Comparison of ENCODE assay signal across 8 cellular contexts in genomic region chr10:17229717-17229966, GRCh38. TPM values are rescaled to one million over a fixed set of nuclear protein-coding genes. Genes with fewer than 3 reads are reported as not detected.
A peak's percentile ranks its signal among the peaks of the same experiment; 100 is the strongest.
DNase-seq lines count a peak whose midpoint lies in the region; ATAC-seq lines count a peak whose summit lies in the region.

No MANE protein-coding gene starts in this region.

- POLR2A ChIA-PET in naive thymus-derived CD8-positive, alpha-beta T cell (lab: Charles Lee) = interaction anchor here (0.6 to 8.3 kb wide), 34 partner anchors 9 to 792 kb away, joined by 3 to 168 read pairs (median 5); partner anchors contain the start of genes PTER, RSU1, STAM and TRDMT1

- peak overlapping the region; percentile 91 to 99 (median 98) for H3K4me3 Mint-ChIP-seq in naive thymus-derived CD8-positive, alpha-beta T cell

- peak; percentile 0 for ATAC-seq in GM18508 (IDR thresholded peaks at IDR 0.05; ENCODE audit: insufficient read depth, unreplicated experiment)
- peak; percentile 1 for ATAC-seq in HG03520 (IDR thresholded peaks at IDR 0.05; ENCODE audit: unreplicated experiment)
- ATAC-seq in naive thymus-derived CD8-positive, alpha-beta T cell = no peak
- ATAC-seq in left lobe of liver = no peak
- no peak for ATAC-seq in HG03469 (IDR thresholded peaks at IDR 0.05; ENCODE audit: unreplicated experiment)
- ATAC-seq in GM21723 (IDR thresholded peaks at IDR 0.05; ENCODE audit: unreplicated experiment) = no peak

- peaks cover 10 to 41% (median 22%) of the 10 kb centered on the region in 3 donors for H3K36me3 Mint-ChIP-seq in naive thymus-derived CD8-positive, alpha-beta T cell

- no peaks in the 10 kb centered on the region for H3K27me3 Mint-ChIP-seq in naive thymus-derived CD8-positive, alpha-beta T cell

- DNase-seq in caudate nucleus (lab: John Stamatoyannopoulos, UW) (peak in 1 of 61 donors; percentile 9), left lobe of liver (ENCODE audit: low spot score) (no peak), NCI-H1694 (lab: John Stamatoyannopoulos, UW) (no peak)
- DNase-seq in naive thymus-derived CD8-positive, alpha-beta T cell = no peak

- H3K4me1 Mint-ChIP-seq in naive thymus-derived CD8-positive, alpha-beta T cell = peaks cover 29 to 64% (median 56%) of the 10 kb centered on the region in 4 donors

- peak overlapping the region; percentile 89 for H3K27ac ChIP-seq in caudate nucleus (ENCODE audit: low read depth, low read length)

- H3K9me3 Mint-ChIP-seq in naive thymus-derived CD8-positive, alpha-beta T cell = no peaks in the 10 kb centered on the region

- H3K27ac Mint-ChIP-seq in naive thymus-derived CD8-positive, alpha-beta T cell = peak overlapping the region; percentile 95 to 100 (median 99)

RNA-seq across cellular contexts. Expression of gene VIM, which starts 1.6 kb away (rescaled TPM):
- 100 to 1,000 TPM; 593 to 621 TPM for total RNA-seq in naive thymus-derived CD8-positive, alpha-beta T cell
- polyA plus RNA-seq in naive thymus-derived CD8-positive, alpha-beta T cell = 100 to 1,000 TPM; 295 to 479 (median 434) TPM
- total RNA-seq in left lobe of liver = 55.4 TPM

RNA-seq across cellular contexts. Expression of gene TRDMT1, which starts 28.2 kb away (rescaled TPM):
- 10 to 100 TPM; 17.9 to 22.6 TPM for total RNA-seq in naive thymus-derived CD8-positive, alpha-beta T cell
- polyA plus RNA-seq in naive thymus-derived CD8-positive, alpha-beta T cell = 10 to 100 TPM in 2 of 3 donors, 1 to 10 TPM in 1; 6.9 to 10.7 (median 10.6) TPM
- 1.1 TPM for total RNA-seq in left lobe of liver

Comparison
In these comparisons a context has a peak if more than half of its experiments do, and no peak if none do; other contexts are left out.
1. ATAC-seq: peak in GM18508 (single experiment) and HG03520 (single experiment); none in naive thymus-derived CD8-positive, alpha-beta T cell (0 of 2), left lobe of liver (single experiment), HG03469 (single experiment) and GM21723 (single experiment).
2. RNA of gene VIM, which starts 1.6 kb away (total RNA-seq): 593 to 621 TPM in naive thymus-derived CD8-positive, alpha-beta T cell; 55.4 TPM in left lobe of liver (single experiment); every median in the first group is over 10 times any median in the second.